Comparison of ENCODE assay signal across 1 cellular context in genomic region chr12:55723516-55724225, GRCh38.
A peak's percentile ranks its signal among the peaks of the same experiment; 100 is the strongest.
TF ChIP-seq lines count a peak whose summit lies in the region.

No MANE protein-coding gene starts in this region.

TF ChIP-seq in GM12878, 131 proteins besides CTCF, POLR2A, EP300 and RAD21:
- TF ChIP-seq SMAD5 (IDR thresholded peaks at IDR 0.05; ENCODE audit: low read depth) (peak; percentile 40; the same call in 1 of the 2 replicates), PML (IDR thresholded peaks at IDR 0.05; ENCODE audit: low read length) (no peak), CREB1 (IDR thresholded peaks at IDR 0.05; ENCODE audit: low read depth) (no peak)
TF ChIP-seq in GM12878: peak in this region for 1.
